In the genomic region with DNA sequence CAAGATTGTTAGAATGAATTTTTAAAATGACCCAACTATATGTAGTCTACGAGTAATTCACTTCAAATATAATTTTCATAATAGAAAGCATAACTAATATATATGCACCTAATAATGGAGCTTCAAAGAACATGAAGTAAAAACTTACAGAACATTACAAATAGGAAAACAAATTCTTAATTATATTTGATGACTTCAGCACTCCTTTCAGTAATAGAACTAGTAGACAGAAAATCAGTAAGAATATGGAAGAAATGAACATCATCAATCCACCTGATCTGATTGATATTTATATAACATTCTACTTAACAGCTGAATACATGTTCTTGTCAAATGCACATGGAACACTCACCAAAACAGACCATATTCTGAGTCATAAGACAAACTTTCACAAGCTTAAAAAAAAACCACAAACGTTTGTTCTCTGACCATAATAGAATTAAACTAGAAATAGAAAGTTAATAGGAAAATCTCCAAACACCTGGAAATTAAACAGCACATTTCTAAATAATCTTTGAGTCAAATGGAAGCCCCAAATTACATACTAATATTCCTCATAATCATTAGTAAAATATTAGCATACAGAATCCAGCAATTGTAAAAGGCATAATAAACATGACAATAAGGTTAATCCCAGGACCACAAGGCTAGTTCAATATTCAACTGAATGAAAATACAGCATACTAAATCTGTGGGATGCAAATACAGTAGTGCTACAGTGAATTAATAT, we compare ENCODE assay signal across 9 cellular contexts. TPM values are rescaled to one million over a fixed set of nuclear protein-coding genes. Genes with fewer than 3 reads are reported as not detected.
DNase-seq lines count a peak whose midpoint lies in the region; ATAC-seq, FAIRE-seq and TF ChIP-seq lines count a peak whose summit lies in the region.
"Had no signal": no experiment of that assay in that cellular context is flagged by ENCODE, and none has a peak within 500 bp of the region (broad histone marks: within the 10 kb centered on the region; RNA-seq: fewer than 3 reads in every experiment).

No MANE protein-coding gene starts in this region.

- H2AFZ ChIP-seq in astrocyte (ENCODE audit: low read depth, low read length) = no peak overlapping the region

- FAIRE-seq in astrocyte (lab: Jason Lieb, UNC) = no peak

- H3K27ac Mint-ChIP-seq in activated naive CD4-positive, alpha-beta T cell treated with anti-CD3 and anti-CD28 coated beads, Interleukin-2, amount 50 U/mL, for 72 hours = no peak overlapping the region
- H3K27ac Mint-ChIP-seq in astrocyte (ENCODE audit: unreplicated experiment) = peak overlapping the region; percentile 38

- H3K4me1 Mint-ChIP-seq in astrocyte (ENCODE audit: low read depth, unreplicated experiment) = peaks cover 19% of the 10 kb centered on the region

- peaks cover 59% of the 10 kb centered on the region for H3K79me2 ChIP-seq in astrocyte (ENCODE audit: insufficient read depth, low read length)

- H3K4me3 ChIP-seq in astrocyte (ENCODE audit: insufficient read depth, low read depth, low read length) = no peak overlapping the region
- no peak overlapping the region for H3K4me3 ChIP-seq in testis

- H3K9me3 ChIP-seq in astrocyte (ENCODE audit: insufficient read depth, low read depth, low read length) (no peaks in the 10 kb centered on the region), testis (no peaks in the 10 kb centered on the region)

- no peak overlapping the region for H3K27ac ChIP-seq in astrocyte (ENCODE audit: low read depth, low read length)
- no peak overlapping the region for H3K27ac ChIP-seq in testis

- H3K36me3 ChIP-seq in astrocyte (ENCODE audit: insufficient read depth, low read length) (no peaks in the 10 kb centered on the region), testis (ENCODE audit: low read depth, missing control alignments) (no peaks in the 10 kb centered on the region)

- peaks cover 4 to 6% of the 10 kb centered on the region in 2 donors for H3K9me3 Mint-ChIP-seq in activated naive CD4-positive, alpha-beta T cell treated with anti-CD3 and anti-CD28 coated beads, Interleukin-2, amount 50 U/mL, for 72 hours
- no peaks in the 10 kb centered on the region for H3K9me3 Mint-ChIP-seq in astrocyte (ENCODE audit: unreplicated experiment)

- no peak for DNase-seq in activated naive CD4-positive, alpha-beta T cell treated with anti-CD3 and anti-CD28 coated beads, Interleukin-2, amount 50 U/mL, for 72 hours (ENCODE audit: low spot score in 2 of 2)
- no peak for DNase-seq in activated naive CD4-positive, alpha-beta T cell (lab: John Stamatoyannopoulos, UW)
- DNase-seq in astrocyte (ENCODE audit: low read depth) (peak; percentile 82), stromal cell of bone marrow (ENCODE audit: low read depth) (peak; percentile 42), testis (no peak), NCI-H524 treated with DMSO at 0.1 percent for 48 hours (lab: John Stamatoyannopoulos, UW) (no peak)
- DNase-seq in central memory CD4-positive, alpha-beta T cell = no peak

- peak overlapping the region; percentile 42 for H3K4me2 ChIP-seq in astrocyte (ENCODE audit: low read length)

- H3K36me3 Mint-ChIP-seq in activated naive CD4-positive, alpha-beta T cell treated with anti-CD3 and anti-CD28 coated beads, Interleukin-2, amount 50 U/mL, for 72 hours = peaks cover 6 to 28% of the 10 kb centered on the region in 2 donors
- H3K36me3 Mint-ChIP-seq in astrocyte (ENCODE audit: low read depth, unreplicated experiment) = peaks cover 8% of the 10 kb centered on the region

- no peak for TF ChIP-seq POLR2A in testis (IDR thresholded peaks at IDR 0.05)

- no peak overlapping the region for H3K4me3 Mint-ChIP-seq in astrocyte (ENCODE audit: unreplicated experiment)
- H3K4me3 Mint-ChIP-seq: CD14-positive monocyte had no signal

- no peaks in the 10 kb centered on the region for H3K27me3 Mint-ChIP-seq in astrocyte (ENCODE audit: low read depth, unreplicated experiment)

- peak; percentile 62 to 82 for ATAC-seq in activated naive CD4-positive, alpha-beta T cell treated with anti-CD3 and anti-CD28 coated beads, Interleukin-2, amount 50 U/mL, for 72 hours
- peak; percentile 80 for ATAC-seq in HG03196 (IDR thresholded peaks at IDR 0.05; ENCODE audit: unreplicated experiment)

- no peak for TF ChIP-seq CTCF in astrocyte (IDR thresholded peaks at IDR 0.05; ENCODE audit: insufficient read depth, low read depth, low read length)
- no peak for TF ChIP-seq CTCF in testis (IDR thresholded peaks at IDR 0.05)

- H3K27me3 ChIP-seq in astrocyte (ENCODE audit: insufficient read depth, low read length) (no peaks in the 10 kb centered on the region), testis (no peaks in the 10 kb centered on the region)

- peaks cover 77% of the 10 kb centered on the region for H4K20me1 ChIP-seq in astrocyte (ENCODE audit: insufficient read depth, low read length)

- no peak overlapping the region for H3K9ac ChIP-seq in astrocyte (ENCODE audit: low read length)

- 58 to 59% methylated on average over 2 of the region's 2 CpGs for WGBS in testis, 2 donors

- H3K4me1 ChIP-seq in astrocyte (ENCODE audit: insufficient read depth, low read length) (peaks cover 6% of the 10 kb centered on the region), testis (no peaks in the 10 kb centered on the region)

- intact Hi-C loops in testis (cut with DNase I; ENCODE audit: low total_unique reads) = no loop called here

RNA-seq across cellular contexts. Expression of a gene that starts 48.0 kb away (rescaled TPM):
- 10 to 100 TPM; 19.4 to 33.5 TPM for total RNA-seq in activated naive CD4-positive, alpha-beta T cell treated with anti-CD3 and anti-CD28 coated beads, Interleukin-2, amount 50 U/mL, for 72 hours
- total RNA-seq in astrocyte (24.1 and 26.0 TPM in 2 replicates), testis (100 to 1,000 TPM in 1 of 2 donors, 10 to 100 TPM in 1; 82.6 to 124 TPM)
- polyA plus RNA-seq in testis (ENCODE audit: insufficient read depth, low read depth, low replicate concordance) = 63.3 TPM

Comparison
In these comparisons a context has a peak if more than half of its experiments do, and no peak if none do; other contexts are left out.
1. DNase-seq: peak in astrocyte (single experiment) and stromal cell of bone marrow (single experiment); none in activated naive CD4-positive, alpha-beta T cell treated with anti-CD3 and anti-CD28 coated beads, Interleukin-2, amount 50 U/mL, for 72 hours (0 of 2), activated naive CD4-positive, alpha-beta T cell (0 of 4), testis (single experiment), central memory CD4-positive, alpha-beta T cell (single experiment) and NCI-H524 treated with DMSO at 0.1 percent for 48 hours (single experiment).